16 cellular contexts compared by ENCODE assay signal in genomic region chr10:35875281-35875680, GRCh38.
DNase-seq lines count a peak whose midpoint lies in the region; ATAC-seq and TF ChIP-seq lines count a peak whose summit lies in the region.
"Had no signal": no experiment of that assay in that cellular context is flagged by ENCODE, and none has a peak within 500 bp of the region (broad histone marks: within the 10 kb centered on the region; RNA-seq: fewer than 3 reads in every experiment).

No MANE protein-coding gene starts in this region.

- H3K4me1 ChIP-seq in right atrium auricular region (peaks cover 0 to 12% of the 10 kb centered on the region in 2 donors), fibroblast of lung (ENCODE audit: control insufficient read depth, extremely low read depth, insufficient read depth, low read length) (peaks cover 2% of the 10 kb centered on the region), mesendoderm (ENCODE audit: control insufficient read depth, low read depth, low read length) (peaks cover 15% of the 10 kb centered on the region), upper lobe of right lung (no peaks in the 10 kb centered on the region)
- H3K4me1 ChIP-seq: body of pancreas had no signal

- H3K4ac ChIP-seq in mesendoderm (ENCODE audit: low read depth, low read length), result no peak overlapping the region

- intact Hi-C loops in Right ventricle myocardium superior (cut with DNase I), result no loop called here
- intact Hi-C loops in upper lobe of right lung (cut with DNase I), result no loop called here

- no CpG with 5 or more reads among the region's 7 CpGs for WGBS in mesendoderm (ENCODE audit: extremely low coverage, insufficient coverage, low lambda C conversion rate)

- H3K9ac ChIP-seq in fibroblast of lung (ENCODE audit: insufficient read depth, low read length), result no peak overlapping the region
- peak overlapping the region; percentile 47 for H3K9ac ChIP-seq in mesendoderm (ENCODE audit: low read length)

- H3K9me3 ChIP-seq in right atrium auricular region, result no peaks in the 10 kb centered on the region
- H3K9me3 ChIP-seq in fibroblast of lung (ENCODE audit: control insufficient read depth, insufficient read depth, low read depth, low read length), result no peaks in the 10 kb centered on the region
- no peaks in the 10 kb centered on the region for H3K9me3 ChIP-seq in upper lobe of right lung
- H3K9me3 ChIP-seq: A549, body of pancreas had no signal

- no peak overlapping the region for H4K8ac ChIP-seq in mesendoderm (ENCODE audit: low read depth, low read length)

- peak overlapping the region; percentile 92 for H2BK120ac ChIP-seq in mesendoderm (ENCODE audit: low read depth, low read length)

- no peaks in the 10 kb centered on the region for H3K79me2 ChIP-seq in fibroblast of lung (ENCODE audit: control insufficient read depth, insufficient read depth, low read length)
- no peaks in the 10 kb centered on the region for H3K79me2 ChIP-seq in mesendoderm (ENCODE audit: control insufficient read depth, insufficient read depth, low read length)

- peak overlapping the region; percentile 79 for H2BK15ac ChIP-seq in mesendoderm (replicated peaks; ENCODE audit: low read depth)

- H4K20me1 ChIP-seq in fibroblast of lung (ENCODE audit: control insufficient read depth, extremely low read depth, insufficient read depth, low read length), result no peaks in the 10 kb centered on the region

- no peak overlapping the region for H3K4me3 ChIP-seq in right atrium auricular region
- no peak overlapping the region for H3K4me3 ChIP-seq in fibroblast of lung (replicated peaks in 1 of 4; ENCODE audit: control extremely low read depth in 1 of 4, insufficient read depth in 1 of 4, low read depth in 3 of 4, low read length in 4 of 4)
- H3K4me3 ChIP-seq in mesendoderm (ENCODE audit: low read length), result no peak overlapping the region
- H3K4me3 ChIP-seq in upper lobe of right lung, result no peak overlapping the region
- H3K4me3 ChIP-seq: A549, body of pancreas had no signal

- no peak overlapping the region for H2AFZ ChIP-seq in fibroblast of lung (ENCODE audit: low read length)

- no peak overlapping the region for H2AK5ac ChIP-seq in mesendoderm (ENCODE audit: low read length)

- TF ChIP-seq CTCF in right atrium auricular region (IDR thresholded peaks at IDR 0.05), result no peak
- no peak for TF ChIP-seq CTCF in fibroblast of lung (conservative IDR thresholded peaks at IDR 0.05 in 1 of 2, IDR thresholded peaks at IDR 0.05 in 1 of 2; ENCODE audit: low read depth in 1 of 2, low read length in 2 of 2)
- no peak for TF ChIP-seq CTCF in upper lobe of right lung (IDR thresholded peaks at IDR 0.05)

- H3K36me3 ChIP-seq in right atrium auricular region (no peaks in the 10 kb centered on the region), fibroblast of lung (ENCODE audit: control insufficient read depth, insufficient read depth, low read length) (no peaks in the 10 kb centered on the region), mesendoderm (ENCODE audit: control insufficient read depth, insufficient read depth, low read length) (no peaks in the 10 kb centered on the region), upper lobe of right lung (no peaks in the 10 kb centered on the region)

- no peak overlapping the region for H3K4me2 ChIP-seq in fibroblast of lung (ENCODE audit: extremely low read depth, insufficient read depth, low read length)
- H3K4me2 ChIP-seq in mesendoderm (ENCODE audit: low read length), result no peak overlapping the region

- H3K18ac ChIP-seq in mesendoderm (ENCODE audit: low read length), result peak overlapping the region; percentile 91

- H3K56ac ChIP-seq in mesendoderm (ENCODE audit: low read length), result peak overlapping the region; percentile 69

- H2BK5ac ChIP-seq in mesendoderm (ENCODE audit: low read length), result peak overlapping the region; percentile 90

- H4K5ac ChIP-seq in mesendoderm (ENCODE audit: low read length), result peak overlapping the region; percentile 73

- H3K27ac ChIP-seq in right atrium auricular region, result no peak overlapping the region
- H3K27ac ChIP-seq in fibroblast of lung (ENCODE audit: insufficient read depth, low read length), result no peak overlapping the region
- H3K27ac ChIP-seq in mesendoderm (ENCODE audit: low read depth, low read length), result peak overlapping the region; percentile 81
- no peak overlapping the region for H3K27ac ChIP-seq in upper lobe of right lung
- H3K27ac ChIP-seq: body of pancreas had no signal

- H3K23ac ChIP-seq in mesendoderm (ENCODE audit: low read length), result no peak overlapping the region

- H3K27me3 ChIP-seq in right atrium auricular region (no peaks in the 10 kb centered on the region), fibroblast of lung (ENCODE audit: control insufficient read depth, insufficient read depth, low read length) (no peaks in the 10 kb centered on the region), mesendoderm (ENCODE audit: insufficient read depth, low read length, poor library complexity) (no peaks in the 10 kb centered on the region), upper lobe of right lung (no peaks in the 10 kb centered on the region)
- H3K27me3 ChIP-seq: body of pancreas had no signal

- H3K79me1 ChIP-seq in mesendoderm (ENCODE audit: low read length), result no peaks in the 10 kb centered on the region

- ATAC-seq in Right ventricle myocardium superior (ENCODE audit: poor library complexity) (peak; percentile 70), upper lobe of right lung (peak; percentile 86), HG02610 (IDR thresholded peaks at IDR 0.05; ENCODE audit: unreplicated experiment) (no peak), GM21576 (IDR thresholded peaks at IDR 0.05; ENCODE audit: unreplicated experiment) (no peak)
- ATAC-seq: body of pancreas, left lobe of liver had no signal

- no peak for DNase-seq in Right ventricle myocardium superior
- DNase-seq in right atrium auricular region (ENCODE audit: low spot score), result no peak
- peak; percentile 42 to 57 for DNase-seq in fibroblast of lung (ENCODE audit: low read depth in 2 of 2)
- peak; percentile 93 for DNase-seq in mesendoderm
- no peak for DNase-seq in upper lobe of right lung
- no peak for DNase-seq in NOMO-1 treated with dmso at 0.1 percent for 144 hours (lab: John Stamatoyannopoulos, UW; ENCODE audit: unreplicated experiment)
- DNase-seq: activated CD4-positive, alpha-beta memory T cell treated with anti-CD3 and anti-CD28 coated beads, Interleukin-2, amount 10 ng/mL, durations not matched to agents 7 days and 5 days; body of pancreas; Caco-2; KBM-7; NCI-H446 treated with DMSO at 0.1 percent for 48 hours; T-helper 9 cell had no signal

Comparison
In these comparisons a context has a peak if more than half of its experiments do, and no peak if none do; other contexts are left out.
1. ATAC-seq: peak in Right ventricle myocardium superior (single experiment) and upper lobe of right lung (single experiment); none in HG02610 (single experiment) and GM21576 (single experiment).
2. DNase-seq: peak in fibroblast of lung (2 of 2) and mesendoderm (single experiment); none in Right ventricle myocardium superior (single experiment), right atrium auricular region (single experiment), upper lobe of right lung (single experiment) and NOMO-1 treated with dmso at 0.1 percent for 144 hours (single experiment).